24 cellular contexts compared by ENCODE assay signal in the genomic region with DNA sequence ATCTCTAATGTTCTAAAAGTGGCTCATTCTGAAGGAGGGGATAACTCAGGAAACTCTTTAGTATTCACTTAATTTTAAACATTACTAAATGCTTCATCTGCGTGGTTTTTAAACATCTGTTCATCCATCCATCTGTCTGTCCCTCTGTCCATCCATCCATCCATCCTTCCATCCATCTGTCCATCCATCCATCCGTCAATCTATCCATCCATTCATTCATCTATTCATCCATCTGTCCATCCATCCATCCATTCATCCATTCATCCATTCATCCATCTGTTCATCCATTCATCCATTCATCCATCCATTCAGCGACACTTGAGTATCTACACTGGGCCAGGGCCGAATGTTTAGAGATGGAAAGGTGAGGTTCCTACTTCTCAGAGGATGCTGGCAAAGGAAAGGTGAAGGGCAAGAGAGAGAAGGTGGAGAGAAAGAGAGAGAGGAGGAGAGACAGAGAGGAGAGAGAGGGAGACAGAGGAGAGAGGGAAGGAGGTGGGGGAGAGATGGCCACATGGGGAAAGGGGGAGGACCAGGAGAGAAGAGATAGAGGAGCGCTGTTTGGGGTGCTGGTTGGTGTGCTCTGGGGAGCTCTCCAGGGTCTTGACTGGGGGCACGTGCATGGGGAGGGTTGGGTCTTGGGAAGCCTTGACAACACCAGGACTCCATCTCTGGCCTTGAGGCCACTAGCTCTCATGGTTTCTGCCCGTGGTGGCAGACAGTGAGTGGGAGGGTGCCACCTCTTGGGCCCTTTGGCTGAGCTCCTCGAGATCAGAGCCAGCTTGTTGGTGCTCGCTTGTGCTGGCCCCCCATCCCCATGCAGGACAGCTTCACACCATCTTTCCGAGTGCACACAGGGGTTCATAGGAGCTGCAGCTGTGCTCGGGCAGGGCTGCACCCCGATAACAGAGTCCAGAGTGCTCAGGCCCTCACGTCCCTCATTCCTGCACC. TPM values are rescaled to one million over a fixed set of nuclear protein-coding genes. Genes with fewer than 3 reads are reported as not detected.
DNase-seq lines count a peak whose midpoint lies in the region; ATAC-seq and TF ChIP-seq lines count a peak whose summit lies in the region.
"Had no signal": no experiment of that assay in that cellular context is flagged by ENCODE, and none has a peak within 500 bp of the region (broad histone marks: within the 10 kb centered on the region; RNA-seq: fewer than 3 reads in every experiment).

No MANE protein-coding gene starts in this region.

- no peak overlapping the region for H3K4me3 ChIP-seq in HEK293 (ENCODE audit: low read depth, low read length)
- no peak overlapping the region for H3K4me3 ChIP-seq in right cardiac atrium (ENCODE audit: low read length)
- no peak overlapping the region for H3K4me3 ChIP-seq in spleen
- H3K4me3 ChIP-seq: colonic mucosa, GM23338, tibial nerve had no signal

- no peaks in the 10 kb centered on the region for H3K9me3 Mint-ChIP-seq in central memory CD8-positive, alpha-beta T cell
- H3K9me3 Mint-ChIP-seq in activated T-cell treated with anti-CD3 and anti-CD28 coated beads, Interleukin-2, amount 50 U/mL, for 24 hours = no peaks in the 10 kb centered on the region
- H3K9me3 Mint-ChIP-seq in activated CD4-positive, alpha-beta T cell treated with anti-CD3 and anti-CD28 coated beads, Interleukin-2, amount 10 ng/mL, durations not matched to agents 24 days and 14 days = no peaks in the 10 kb centered on the region
- H3K9me3 Mint-ChIP-seq: CD4-positive, alpha-beta memory T cell; GM23338 had no signal

- no peaks in the 10 kb centered on the region for H3K9me3 ChIP-seq in HEK293 (ENCODE audit: control insufficient read depth, insufficient read depth, low read depth, low read length)
- H3K9me3 ChIP-seq in right cardiac atrium (ENCODE audit: control insufficient read depth, low read length) = no peaks in the 10 kb centered on the region
- no peaks in the 10 kb centered on the region for H3K9me3 ChIP-seq in spleen
- H3K9me3 ChIP-seq: colonic mucosa, tibial nerve had no signal

- no peaks in the 10 kb centered on the region for H3K27me3 Mint-ChIP-seq in central memory CD8-positive, alpha-beta T cell
- no peaks in the 10 kb centered on the region for H3K27me3 Mint-ChIP-seq in activated T-cell treated with anti-CD3 and anti-CD28 coated beads, Interleukin-2, amount 50 U/mL, for 24 hours
- no peaks in the 10 kb centered on the region for H3K27me3 Mint-ChIP-seq in activated CD4-positive, alpha-beta T cell treated with anti-CD3 and anti-CD28 coated beads, Interleukin-2, amount 10 ng/mL, durations not matched to agents 24 days and 14 days
- H3K27me3 Mint-ChIP-seq: CD4-positive, alpha-beta memory T cell had no signal

- TF ChIP-seq POLR2A in spleen (IDR thresholded peaks at IDR 0.05) = no peak

- no peak for DNase-seq in central memory CD8-positive, alpha-beta T cell (ENCODE audit: low spot score in 2 of 2)
- DNase-seq in right cardiac atrium = peak in 2 of 3 donors; percentile 26 to 27
- no peak for DNase-seq in spleen
- no peak for DNase-seq in activated T-cell treated with anti-CD3 and anti-CD28 coated beads, Interleukin-2, amount 50 U/mL, for 24 hours
- no peak for DNase-seq in activated CD4-positive, alpha-beta T cell treated with anti-CD3 and anti-CD28 coated beads, Interleukin-2, amount 10 ng/mL, durations not matched to agents 24 days and 14 days
- no peak for DNase-seq in GDM1 (lab: John Stamatoyannopoulos, UW)
- no peak for DNase-seq in NCI-H1417 (lab: John Stamatoyannopoulos, UW)
- DNase-seq: activated gamma-delta T cell treated with Interleukin-2 at 50 U/mL for 16 hours; brain microvascular endothelial cell; CD4-positive, alpha-beta memory T cell; colonic mucosa; DMS153; naive B cell; NCI-H1694; stimulated activated CD4-positive, alpha-beta T cell treated with anti-CD3 and anti-CD28 coated beads, Interleukin-12 subunit alpha, Interleukin-12 subunit beta, amount 100 ng/mL, for 4 hours; stimulated activated CD4-positive, alpha-beta T cell treated with anti-CD3 and anti-CD28 coated beads, Interleukin-4, amount 100 ng/mL, for 24 hours; stimulated activated naive CD4-positive, alpha-beta T cell had no signal

- H3K4me1 ChIP-seq in HEK293 (ENCODE audit: control insufficient read depth, insufficient read depth, low read length) (no peaks in the 10 kb centered on the region), right cardiac atrium (ENCODE audit: control insufficient read depth, insufficient read depth, low read length) (peaks cover 4% of the 10 kb centered on the region), spleen (peaks cover 23 to 90% (median 72%) of the 10 kb centered on the region in 6 donors)
- H3K4me1 ChIP-seq: colonic mucosa had no signal

- H3K36me3 ChIP-seq in HEK293 (ENCODE audit: control insufficient read depth in 2 of 2, insufficient read depth in 1 of 2, low read length in 2 of 2) (no peaks in the 10 kb centered on the region), spleen (peaks cover 0 to 26% (median 0%) of the 10 kb centered on the region in 6 donors)
- H3K36me3 ChIP-seq: brain microvascular endothelial cell, colonic mucosa, tibial nerve had no signal

- H3K4me1 Mint-ChIP-seq in central memory CD8-positive, alpha-beta T cell = peaks cover 29% of the 10 kb centered on the region
- peaks cover 24% of the 10 kb centered on the region for H3K4me1 Mint-ChIP-seq in activated T-cell treated with anti-CD3 and anti-CD28 coated beads, Interleukin-2, amount 50 U/mL, for 24 hours (ENCODE audit: low read depth)
- H3K4me1 Mint-ChIP-seq in activated CD4-positive, alpha-beta T cell treated with anti-CD3 and anti-CD28 coated beads, Interleukin-2, amount 10 ng/mL, durations not matched to agents 24 days and 14 days = peaks cover 20% of the 10 kb centered on the region

- intact Hi-C loops in right cardiac atrium (cut with DNase I) = no loop called here
- intact Hi-C loops in spleen (cut with DNase I; ENCODE audit: low total_unique reads) = no loop called here
- intact Hi-C loops in activated CD4-positive, alpha-beta T cell treated with anti-CD3 and anti-CD28 coated beads, Interleukin-2, amount 10 ng/mL, durations not matched to agents 24 days and 14 days (cut with micrococcal nuclease) = no loop called here

- CTCF ChIA-PET in HEK293 (lab: Yijun Ruan, JAX) = interaction anchor here (1.6 kb wide), 1 partner anchor 119 kb away, joined by 6 read pairs; no protein-coding TSS in a partner anchor

- H3K36me3 Mint-ChIP-seq in central memory CD8-positive, alpha-beta T cell (ENCODE audit: insufficient read depth) = peaks cover 12% of the 10 kb centered on the region
- no peaks in the 10 kb centered on the region for H3K36me3 Mint-ChIP-seq in activated T-cell treated with anti-CD3 and anti-CD28 coated beads, Interleukin-2, amount 50 U/mL, for 24 hours (ENCODE audit: low read depth)
- H3K36me3 Mint-ChIP-seq in activated CD4-positive, alpha-beta T cell treated with anti-CD3 and anti-CD28 coated beads, Interleukin-2, amount 10 ng/mL, durations not matched to agents 24 days and 14 days (ENCODE audit: low read depth) = no peaks in the 10 kb centered on the region

- H3K27me3 ChIP-seq in right cardiac atrium (ENCODE audit: control insufficient read depth, insufficient read depth) (no peaks in the 10 kb centered on the region), spleen (replicated peaks in 1 of 7) (peaks cover 0 to 4% (median 0%) of the 10 kb centered on the region in 7 donors)
- H3K27me3 ChIP-seq: colonic mucosa had no signal

- no peak overlapping the region for H3K4me3 Mint-ChIP-seq in central memory CD8-positive, alpha-beta T cell
- no peak overlapping the region for H3K4me3 Mint-ChIP-seq in activated T-cell treated with anti-CD3 and anti-CD28 coated beads, Interleukin-2, amount 50 U/mL, for 24 hours
- H3K4me3 Mint-ChIP-seq in activated CD4-positive, alpha-beta T cell treated with anti-CD3 and anti-CD28 coated beads, Interleukin-2, amount 10 ng/mL, durations not matched to agents 24 days and 14 days = no peak overlapping the region
- H3K4me3 Mint-ChIP-seq: GM23338 had no signal

- POLR2A ChIA-PET in HEK293 (lab: Yijun Ruan, JAX) = no interaction called here

- no peak for ATAC-seq in central memory CD8-positive, alpha-beta T cell (replicated peaks; ENCODE audit: extremely low read depth, poor library complexity, severe bottlenecking)
- no peak for ATAC-seq in right cardiac atrium
- ATAC-seq: GM23338, Panc1 had no signal

- H3K27ac Mint-ChIP-seq in central memory CD8-positive, alpha-beta T cell (ENCODE audit: low read depth) = peak overlapping the region; percentile 30
- H3K27ac Mint-ChIP-seq in activated T-cell treated with anti-CD3 and anti-CD28 coated beads, Interleukin-2, amount 50 U/mL, for 24 hours = no peak overlapping the region
- H3K27ac Mint-ChIP-seq in activated CD4-positive, alpha-beta T cell treated with anti-CD3 and anti-CD28 coated beads, Interleukin-2, amount 10 ng/mL, durations not matched to agents 24 days and 14 days = no peak overlapping the region
- H3K27ac Mint-ChIP-seq: GM23338 had no signal

- 76% methylated on average over 13 of the region's 13 CpGs for WGBS in right cardiac atrium
- 75 to 87% (median 79%) methylated on average over 9 to 13 of the region's 13 CpGs for WGBS in spleen, 5 donors

- no peak overlapping the region for H3K27ac ChIP-seq in HEK293 (ENCODE audit: extremely low read depth, low read depth, low read length)
- no peak overlapping the region for H3K27ac ChIP-seq in right cardiac atrium (ENCODE audit: low read length)
- peak overlapping the region in 7 of 8 donors; percentile 61 to 88 (median 79) for H3K27ac ChIP-seq in spleen
- H3K27ac ChIP-seq: brain microvascular endothelial cell, colonic mucosa, KMS-11 had no signal

- TF ChIP-seq CTCF in HEK293 (tag by site-specific recombination; IDR thresholded peaks at IDR 0.05) = no peak
- peak in 1 of 11 experiments; percentile 4 for TF ChIP-seq CTCF in spleen (IDR thresholded peaks at IDR 0.05 in 8 of 11, conservative IDR thresholded peaks at IDR 0.05 in 3 of 11)

RNA-seq across cellular contexts. Expression of gene ABCG1, which starts 45.6 kb away (rescaled TPM):
- 10 to 100 TPM in 1 of 4 donors, 1 to 10 TPM in 3; 3.6 to 11.5 (median 5.8) TPM for total RNA-seq in right cardiac atrium
- 5.7 TPM for polyA plus RNA-seq in right cardiac atrium
- total RNA-seq in spleen = 100 to 1,000 TPM in 5 of 7 donors, 10 to 100 TPM in 2; 76.7 to 143 (median 103) TPM
- 10 to 100 TPM; 14.6 to 17.0 (median 15.6) TPM for polyA plus RNA-seq in spleen
- total RNA-seq in activated CD4-positive, alpha-beta T cell treated with anti-CD3 and anti-CD28 coated beads, Interleukin-2, amount 10 ng/mL, durations not matched to agents 24 days and 14 days = 10.3 and 11.4 TPM in 2 replicates

RNA-seq across cellular contexts. Expression of gene TFF3, which starts 50.7 kb away (rescaled TPM):
- total RNA-seq in right cardiac atrium (1 to 10 TPM; 1.2 to 2.2 (median 1.7) TPM), spleen (100 to 1,000 TPM in 2 of 7 donors, 10 to 100 TPM in 5; 38.1 to 123 (median 72.9) TPM)
- polyA plus RNA-seq in right cardiac atrium (2.6 TPM), spleen (10 to 100 TPM; 28.9 to 77.8 (median 48.3) TPM)
- total RNA-seq in activated CD4-positive, alpha-beta T cell treated with anti-CD3 and anti-CD28 coated beads, Interleukin-2, amount 10 ng/mL, durations not matched to agents 24 days and 14 days = not detected in 2 replicates
- total RNA-seq: CD4-positive, alpha-beta memory T cell; fibroblast of lung; G401 had no signal
- polyA plus RNA-seq: CD4-positive, alpha-beta memory T cell; fibroblast of lung had no signal

Comparison
In these comparisons a context has a peak if more than half of its experiments do, and no peak if none do; other contexts are left out.
1. H3K27ac ChIP-seq: peak in spleen (7 of 8); none in HEK293 (single experiment) and right cardiac atrium (single experiment).
2. DNase-seq: peak in right cardiac atrium (2 of 3); none in central memory CD8-positive, alpha-beta T cell (0 of 2), spleen (single experiment), activated T-cell treated with anti-CD3 and anti-CD28 coated beads, Interleukin-2, amount 50 U/mL, for 24 hours (single experiment), activated CD4-positive, alpha-beta T cell treated with anti-CD3 and anti-CD28 coated beads, Interleukin-2, amount 10 ng/mL, durations not matched to agents 24 days and 14 days (single experiment), GDM1 (single experiment) and NCI-H1417 (0 of 3).
3. RNA of gene TFF3, which starts 50.7 kb away (total RNA-seq): 38.1 to 123 TPM in spleen; 1.2 to 2.2 TPM in right cardiac atrium and not detected in activated CD4-positive, alpha-beta T cell treated with anti-CD3 and anti-CD28 coated beads, Interleukin-2, amount 10 ng/mL, durations not matched to agents 24 days and 14 days; every median in the first group is over 10 times any median in the second.